In the genomic region with DNA sequence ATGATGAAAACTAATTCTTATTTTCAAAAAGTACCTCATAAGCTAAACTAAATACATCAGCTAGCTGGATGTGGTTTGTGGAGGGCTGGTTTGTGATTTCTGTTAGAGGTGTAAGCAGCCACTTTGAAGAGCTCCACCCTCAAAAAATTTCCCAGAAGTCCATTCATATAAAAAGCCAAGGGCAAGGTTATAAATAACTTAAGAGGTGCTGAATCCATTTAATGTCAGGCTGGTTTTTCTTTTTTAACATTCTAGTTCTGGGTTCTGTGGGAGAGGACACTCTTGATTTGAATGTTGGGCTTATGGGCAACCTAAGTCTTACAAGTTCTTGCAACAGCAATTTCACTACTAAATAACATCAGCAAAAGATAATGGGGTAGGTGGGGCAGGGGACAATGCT, we compare ENCODE assay signal across 1 cellular context.
TF ChIP-seq lines count a peak whose summit lies in the region.

No MANE protein-coding gene starts in this region.

TF ChIP-seq in HCT116, 20 proteins besides CTCF, POLR2A, EP300 and RAD21:
- TF ChIP-seq SIN3A (IDR thresholded peaks at IDR 0.05; ENCODE audit: low read depth) (no peak), JUND (IDR thresholded peaks at IDR 0.05) (no peak), SP1 (IDR thresholded peaks at IDR 0.05; ENCODE audit: low read depth) (no peak), EZH2 (IDR thresholded peaks at IDR 0.05) (no peak), ZNF274 (IDR thresholded peaks at IDR 0.05; ENCODE audit: low read depth, low read length) (no peak)
- TF ChIP-seq, protein P1, sequence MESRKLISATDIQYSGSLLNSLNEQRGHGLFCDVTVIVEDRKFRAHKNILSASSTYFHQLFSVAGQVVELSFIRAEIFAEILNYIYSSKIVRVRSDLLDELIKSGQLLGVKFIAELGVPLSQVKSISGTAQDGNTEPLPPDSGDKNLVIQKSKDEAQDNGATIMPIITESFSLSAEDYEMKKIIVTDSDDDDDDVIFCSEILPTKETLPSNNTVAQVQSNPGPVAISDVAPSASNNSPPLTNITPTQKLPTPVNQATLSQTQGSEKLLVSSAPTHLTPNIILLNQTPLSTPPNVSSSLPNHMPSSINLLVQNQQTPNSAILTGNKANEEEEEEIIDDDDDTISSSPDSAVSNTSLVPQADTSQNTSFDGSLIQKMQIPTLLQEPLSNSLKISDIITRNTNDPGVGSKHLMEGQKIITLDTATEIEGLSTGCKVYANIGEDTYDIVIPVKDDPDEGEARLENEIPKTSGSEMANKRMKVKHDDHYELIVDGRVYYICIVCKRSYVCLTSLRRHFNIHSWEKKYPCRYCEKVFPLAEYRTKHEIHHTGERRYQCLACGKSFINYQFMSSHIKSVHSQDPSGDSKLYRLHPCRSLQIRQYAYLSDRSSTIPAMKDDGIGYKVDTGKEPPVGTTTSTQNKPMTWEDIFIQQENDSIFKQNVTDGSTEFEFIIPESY (IDR thresholded peaks at IDR 0.05; ENCODE audit: extremely low read depth, insufficient replicate concordance, low read length) = no peak
- TF ChIP-seq, protein P2, sequence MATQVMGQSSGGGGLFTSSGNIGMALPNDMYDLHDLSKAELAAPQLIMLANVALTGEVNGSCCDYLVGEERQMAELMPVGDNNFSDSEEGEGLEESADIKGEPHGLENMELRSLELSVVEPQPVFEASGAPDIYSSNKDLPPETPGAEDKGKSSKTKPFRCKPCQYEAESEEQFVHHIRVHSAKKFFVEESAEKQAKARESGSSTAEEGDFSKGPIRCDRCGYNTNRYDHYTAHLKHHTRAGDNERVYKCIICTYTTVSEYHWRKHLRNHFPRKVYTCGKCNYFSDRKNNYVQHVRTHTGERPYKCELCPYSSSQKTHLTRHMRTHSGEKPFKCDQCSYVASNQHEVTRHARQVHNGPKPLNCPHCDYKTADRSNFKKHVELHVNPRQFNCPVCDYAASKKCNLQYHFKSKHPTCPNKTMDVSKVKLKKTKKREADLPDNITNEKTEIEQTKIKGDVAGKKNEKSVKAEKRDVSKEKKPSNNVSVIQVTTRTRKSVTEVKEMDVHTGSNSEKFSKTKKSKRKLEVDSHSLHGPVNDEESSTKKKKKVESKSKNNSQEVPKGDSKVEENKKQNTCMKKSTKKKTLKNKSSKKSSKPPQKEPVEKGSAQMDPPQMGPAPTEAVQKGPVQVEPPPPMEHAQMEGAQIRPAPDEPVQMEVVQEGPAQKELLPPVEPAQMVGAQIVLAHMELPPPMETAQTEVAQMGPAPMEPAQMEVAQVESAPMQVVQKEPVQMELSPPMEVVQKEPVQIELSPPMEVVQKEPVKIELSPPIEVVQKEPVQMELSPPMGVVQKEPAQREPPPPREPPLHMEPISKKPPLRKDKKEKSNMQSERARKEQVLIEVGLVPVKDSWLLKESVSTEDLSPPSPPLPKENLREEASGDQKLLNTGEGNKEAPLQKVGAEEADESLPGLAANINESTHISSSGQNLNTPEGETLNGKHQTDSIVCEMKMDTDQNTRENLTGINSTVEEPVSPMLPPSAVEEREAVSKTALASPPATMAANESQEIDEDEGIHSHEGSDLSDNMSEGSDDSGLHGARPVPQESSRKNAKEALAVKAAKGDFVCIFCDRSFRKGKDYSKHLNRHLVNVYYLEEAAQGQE (IDR thresholded peaks at IDR 0.05; ENCODE audit: low read depth) = no peak
TF ChIP-seq in HCT116: peak in this region for 0.
